22 cellular contexts compared by ENCODE assay signal in the genomic region with DNA sequence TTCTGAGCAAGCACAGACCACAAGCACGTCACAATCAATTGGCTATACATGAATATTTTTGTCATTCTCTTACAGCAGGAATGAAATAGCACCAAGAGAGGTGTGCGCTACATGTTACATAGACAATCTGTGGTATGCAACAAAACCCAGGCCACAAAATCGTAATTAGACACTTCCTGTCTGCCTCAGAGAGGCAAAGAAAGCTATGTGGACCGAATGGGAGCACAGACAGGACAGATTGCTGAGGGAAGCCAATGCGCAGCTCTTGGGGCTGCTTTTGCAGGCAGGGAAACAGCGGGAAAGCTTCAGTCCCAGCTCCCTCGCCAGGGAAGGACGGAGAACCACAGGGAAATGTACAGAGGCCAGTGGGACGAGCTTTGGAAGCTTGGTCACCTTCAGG. TPM values are rescaled to one million over a fixed set of nuclear protein-coding genes. Genes with fewer than 3 reads are reported as not detected.
A peak's percentile ranks its signal among the peaks of the same experiment; 100 is the strongest.
DNase-seq lines count a peak whose midpoint lies in the region; ATAC-seq and TF ChIP-seq lines count a peak whose summit lies in the region.
"Had no signal": no experiment of that assay in that cellular context is flagged by ENCODE, and none has a peak within 500 bp of the region (broad histone marks: within the 10 kb centered on the region; RNA-seq: fewer than 3 reads in every experiment).

No MANE protein-coding gene starts in this region.

- no peak overlapping the region for H2AFZ ChIP-seq in DND-41 (ENCODE audit: low read depth, low read length)

- H3K27me3 ChIP-seq in DND-41 (ENCODE audit: insufficient read depth, low read length, poor library complexity) = peaks cover 43% of the 10 kb centered on the region
- H3K27me3 ChIP-seq: heart left ventricle, stomach had no signal

- H3K4me1 ChIP-seq in DND-41 (ENCODE audit: insufficient read depth, low read length) = no peaks in the 10 kb centered on the region
- H3K4me1 ChIP-seq: heart left ventricle had no signal

- H3K27ac ChIP-seq in DND-41 (ENCODE audit: low read length) = no peak overlapping the region
- H3K27ac ChIP-seq: cardiac muscle cell, heart left ventricle had no signal

- H3K4me1 Mint-ChIP-seq in neural crest cell = peaks cover 16% of the 10 kb centered on the region
- H3K4me1 Mint-ChIP-seq in natural killer cell treated with Interleukin-12 subunit alpha and Interleukin-12 subunit beta and Interleukin-15 and Interleukin-18, amount 100 ng/mL, for 72 hours (ENCODE audit: low read depth in 2 of 2) = peaks cover 2 to 5% of the 10 kb centered on the region in 2 donors
- H3K4me1 Mint-ChIP-seq: immature natural killer cell had no signal

- no peak for DNase-seq in DND-41
- DNase-seq in NCI-H226 = peak; percentile 7
- peak; percentile 70 for DNase-seq in astrocyte of the hippocampus (ENCODE audit: low read depth, low spot score)
- no peak for DNase-seq in neural crest cell (ENCODE audit: low read depth, low spot score)
- no peak for DNase-seq in natural killer cell treated with Interleukin-12 subunit alpha and Interleukin-12 subunit beta and Interleukin-15 and Interleukin-18, amount 100 ng/mL, for 72 hours (ENCODE audit: low spot score)
- DNase-seq: activated CD8-positive, alpha-beta memory T cell treated with anti-CD3 and anti-CD28 coated beads for 24 hours; activated naive CD8-positive, alpha-beta T cell treated with anti-CD3 and anti-CD28 coated beads, Interleukin-2, amount 10 ng/mL, durations not matched to agents 7 days and 5 days; GOT3; heart left ventricle; immature natural killer cell; MV-4-11; NCI-H187 treated with DMSO at 0.1 percent for 48 hours; SHP77 treated with DMSO at 0.1 percent for 48 hours; stimulated activated CD4-positive, alpha-beta T cell treated with anti-CD3 and anti-CD28 coated beads, Interleukin-2, amount 100 ng/mL, for 24 hours; stomach; T-helper 9 cell had no signal

- 0 out of 2 replicates have a peak, but pooled peaks cover 2% of the 10 kb centered on the region for H4K20me1 ChIP-seq in DND-41 (ENCODE audit: insufficient read depth, low read length)

- H3K27me3 Mint-ChIP-seq in neural crest cell (ENCODE audit: low read depth) = no peaks in the 10 kb centered on the region
- H3K27me3 Mint-ChIP-seq in natural killer cell treated with Interleukin-12 subunit alpha and Interleukin-12 subunit beta and Interleukin-15 and Interleukin-18, amount 100 ng/mL, for 72 hours = peaks cover 27 to 31% of the 10 kb centered on the region in 2 donors

- ATAC-seq in DND-41 (ENCODE audit: insufficient read depth, low read depth) (0 out of 3 replicates have a peak, but pooled peaks have one; percentile 55), esophagus mucosa (no peak), GM19455 (IDR thresholded peaks at IDR 0.05; ENCODE audit: unreplicated experiment) (no peak)
- ATAC-seq in natural killer cell treated with Interleukin-12 subunit alpha and Interleukin-12 subunit beta and Interleukin-15 and Interleukin-18, amount 100 ng/mL, for 72 hours = no peak
- ATAC-seq: activated CD4-positive, CD25-positive, alpha-beta regulatory T cell treated with anti-CD3 and anti-CD28 coated beads, Interleukin-2, amount 50 U/mL, for 24 hours; heart left ventricle had no signal

- H3K27ac Mint-ChIP-seq in neural crest cell (ENCODE audit: unreplicated experiment) = peak overlapping the region; percentile 38
- no peak overlapping the region for H3K27ac Mint-ChIP-seq in natural killer cell treated with Interleukin-12 subunit alpha and Interleukin-12 subunit beta and Interleukin-15 and Interleukin-18, amount 100 ng/mL, for 72 hours
- H3K27ac Mint-ChIP-seq: activated naive CD8-positive, alpha-beta T cell treated with anti-CD3 and anti-CD28 coated beads, Interleukin-2, amount 10 ng/mL, durations not matched to agents 7 days and 5 days; B cell; immature natural killer cell; type B pancreatic cell had no signal

- no peaks in the 10 kb centered on the region for H3K9me3 Mint-ChIP-seq in neural crest cell
- H3K9me3 Mint-ChIP-seq in natural killer cell treated with Interleukin-12 subunit alpha and Interleukin-12 subunit beta and Interleukin-15 and Interleukin-18, amount 100 ng/mL, for 72 hours = no peaks in the 10 kb centered on the region
- H3K9me3 Mint-ChIP-seq: activated naive CD8-positive, alpha-beta T cell treated with anti-CD3 and anti-CD28 coated beads, Interleukin-2, amount 10 ng/mL, durations not matched to agents 7 days and 5 days; immature natural killer cell; type B pancreatic cell had no signal

- no peak for TF ChIP-seq CTCF in DND-41 (IDR thresholded peaks at IDR 0.05; ENCODE audit: borderline replicate concordance, extremely low read depth, low read length, poor library complexity, severe bottlenecking)
- TF ChIP-seq CTCF in neural crest cell (conservative IDR thresholded peaks at IDR 0.05) = no peak

- no peak overlapping the region for H3K9ac ChIP-seq in DND-41 (ENCODE audit: low read depth, low read length)

- H3K4me2 ChIP-seq in DND-41 (ENCODE audit: insufficient read depth, low read length) = no peak overlapping the region

- H3K79me2 ChIP-seq in DND-41 (ENCODE audit: insufficient read depth, low read length) = no peaks in the 10 kb centered on the region

- H3K36me3 Mint-ChIP-seq in neural crest cell (ENCODE audit: low read depth) = no peaks in the 10 kb centered on the region
- H3K36me3 Mint-ChIP-seq in natural killer cell treated with Interleukin-12 subunit alpha and Interleukin-12 subunit beta and Interleukin-15 and Interleukin-18, amount 100 ng/mL, for 72 hours = no peaks in the 10 kb centered on the region
- H3K36me3 Mint-ChIP-seq: activated naive CD8-positive, alpha-beta T cell treated with anti-CD3 and anti-CD28 coated beads, Interleukin-2, amount 10 ng/mL, durations not matched to agents 7 days and 5 days; immature natural killer cell; type B pancreatic cell had no signal

- H3K4me3 Mint-ChIP-seq in neural crest cell = no peak overlapping the region
- no peak overlapping the region for H3K4me3 Mint-ChIP-seq in natural killer cell treated with Interleukin-12 subunit alpha and Interleukin-12 subunit beta and Interleukin-15 and Interleukin-18, amount 100 ng/mL, for 72 hours
- H3K4me3 Mint-ChIP-seq: activated naive CD8-positive, alpha-beta T cell treated with anti-CD3 and anti-CD28 coated beads, Interleukin-2, amount 10 ng/mL, durations not matched to agents 7 days and 5 days; B cell; immature natural killer cell; type B pancreatic cell had no signal

- no peaks in the 10 kb centered on the region for H3K36me3 ChIP-seq in DND-41 (ENCODE audit: insufficient read depth, low read length)
- H3K36me3 ChIP-seq: cardiac muscle cell, heart left ventricle had no signal

- no peak overlapping the region for H3K4me3 ChIP-seq in DND-41 (ENCODE audit: low read depth in 1 of 2, low read length in 2 of 2)
- H3K4me3 ChIP-seq: cardiac muscle cell, heart left ventricle, stomach had no signal

- H3K9me3 ChIP-seq in DND-41 (ENCODE audit: insufficient read depth, low read length, severe bottlenecking) = no peaks in the 10 kb centered on the region
- H3K9me3 ChIP-seq: heart left ventricle, stomach had no signal

RNA-seq across cellular contexts. Expression of gene SERPINH1, which starts 40.9 kb away (rescaled TPM):
- total RNA-seq in neural crest cell = 179 and 191 TPM in 2 replicates
- 23.8 TPM for total RNA-seq in esophagus mucosa
- total RNA-seq in natural killer cell treated with Interleukin-12 subunit alpha and Interleukin-12 subunit beta and Interleukin-15 and Interleukin-18, amount 100 ng/mL, for 72 hours = 1 to 10 TPM; 4.4 to 6.4 TPM

Comparison
In these comparisons a context has a peak if more than half of its experiments do, and no peak if none do; other contexts are left out.
1. DNase-seq: peak in NCI-H226 (single experiment) and astrocyte of the hippocampus (single experiment); none in DND-41 (single experiment), neural crest cell (single experiment) and natural killer cell treated with Interleukin-12 subunit alpha and Interleukin-12 subunit beta and Interleukin-15 and Interleukin-18, amount 100 ng/mL, for 72 hours (single experiment).